21 cellular contexts compared by ENCODE assay signal in genomic region chr14:105894978-105895881, GRCh38.
DNase-seq lines count a peak whose midpoint lies in the region; ATAC-seq and TF ChIP-seq lines count a peak whose summit lies in the region.
"Had no signal": no experiment of that assay in that cellular context is flagged by ENCODE, and none has a peak within 500 bp of the region (broad histone marks: within the 10 kb centered on the region; RNA-seq: fewer than 3 reads in every experiment).

No MANE protein-coding gene starts in this region.

- H3K36me3 ChIP-seq in lower lobe of right lung = no peaks in the 10 kb centered on the region
- H3K36me3 ChIP-seq: SJSA1, thoracic aorta had no signal

- no peaks in the 10 kb centered on the region for H3K4me1 ChIP-seq in lower lobe of right lung
- H3K4me1 ChIP-seq: A549, foreskin keratinocyte, SJSA1 had no signal

- no peak for TF ChIP-seq CTCF in lower lobe of right lung (IDR thresholded peaks at IDR 0.05)

- no peak overlapping the region for H3K4me3 ChIP-seq in lower lobe of right lung
- H3K4me3 ChIP-seq: A549, SJSA1, thoracic aorta had no signal

- no peak overlapping the region for H3K27ac Mint-ChIP-seq in activated T-cell treated with anti-CD3 and anti-CD28 coated beads, Interleukin-2, amount 50 U/mL, for 24 hours
- H3K27ac Mint-ChIP-seq in stimulated activated naive B cell treated with anti-CD40 and anti-IgM and Interleukin-4, amounts not matched to agents 10 μg/mL and 1 μg/mL and 100 μg/mL, for 72 hours = no peak overlapping the region
- H3K27ac Mint-ChIP-seq: activated naive CD8-positive, alpha-beta T cell; CD4-positive, alpha-beta T cell had no signal

- DNase-seq in activated T-cell treated with anti-CD3 and anti-CD28 coated beads, Interleukin-2, amount 50 U/mL, for 24 hours = peak; percentile 13
- DNase-seq in activated T-cell treated with anti-CD3 and anti-CD28 coated beads, Interleukin-2, amount 50 U/mL, for 1 hour = no peak
- peak; percentile 8 for DNase-seq in activated CD8-positive, alpha-beta memory T cell treated with anti-CD3 and anti-CD28 coated beads, Interleukin-2, amount 50 U/mL, for 4 hours
- DNase-seq in lower lobe of right lung (peak; percentile 30), erythroblast (lab: John Stamatoyannopoulos, UW) (no peak)
- DNase-seq in stimulated activated naive B cell treated with anti-CD40 and anti-IgM and Interleukin-4, amounts not matched to agents 10 μg/mL and 1 μg/mL and 100 μg/mL, for 72 hours = no peak
- DNase-seq: activated CD4-positive, alpha-beta T cell treated with anti-CD3 and anti-CD28 coated beads for 1 hour; dermis blood vessel endothelial cell; DMS53; foreskin keratinocyte; NCI-H1417; NCI-H526 treated with DMSO at 0.1 percent for 48 hours; occipital lobe; stimulated activated CD4-positive, alpha-beta T cell treated with anti-CD3 and anti-CD28 coated beads, Interleukin-4, amount 100 ng/mL, for 4 hours had no signal

- ATAC-seq in lower lobe of right lung = no peak
- ATAC-seq in stimulated activated naive B cell treated with anti-CD40 and anti-IgM and Interleukin-4, amounts not matched to agents 10 μg/mL and 1 μg/mL and 100 μg/mL, for 72 hours (replicated peaks) = no peak
- ATAC-seq in HG02938 (IDR thresholded peaks at IDR 0.05; ENCODE audit: unreplicated experiment) = no peak
- no peak for ATAC-seq in GM21529 (IDR thresholded peaks at IDR 0.05; ENCODE audit: unreplicated experiment)
- ATAC-seq: A549, foreskin keratinocyte had no signal

- peaks cover 10% of the 10 kb centered on the region for H3K4me1 Mint-ChIP-seq in activated T-cell treated with anti-CD3 and anti-CD28 coated beads, Interleukin-2, amount 50 U/mL, for 24 hours (ENCODE audit: low read depth)
- peaks cover 0 to 4% of the 10 kb centered on the region in 2 donors for H3K4me1 Mint-ChIP-seq in stimulated activated naive B cell treated with anti-CD40 and anti-IgM and Interleukin-4, amounts not matched to agents 10 μg/mL and 1 μg/mL and 100 μg/mL, for 72 hours

- peaks cover 8% of the 10 kb centered on the region for H3K27me3 ChIP-seq in lower lobe of right lung (ENCODE audit: low read depth)
- H3K27me3 ChIP-seq: foreskin keratinocyte, SJSA1 had no signal

- intact Hi-C loops in lower lobe of right lung (cut with DNase I) = no loop called here

- no peaks in the 10 kb centered on the region for H3K9me3 Mint-ChIP-seq in activated T-cell treated with anti-CD3 and anti-CD28 coated beads, Interleukin-2, amount 50 U/mL, for 24 hours
- no peaks in the 10 kb centered on the region for H3K9me3 Mint-ChIP-seq in stimulated activated naive B cell treated with anti-CD40 and anti-IgM and Interleukin-4, amounts not matched to agents 10 μg/mL and 1 μg/mL and 100 μg/mL, for 72 hours
- H3K9me3 Mint-ChIP-seq: CD4-positive, alpha-beta T cell had no signal

- no peak overlapping the region for H3K27ac ChIP-seq in lower lobe of right lung
- H3K27ac ChIP-seq: A549, foreskin keratinocyte, SJSA1, thoracic aorta had no signal

- no peaks in the 10 kb centered on the region for H3K9me3 ChIP-seq in lower lobe of right lung
- H3K9me3 ChIP-seq: SJSA1, thoracic aorta had no signal

- no peak for TF ChIP-seq POLR2A in erythroblast (IDR thresholded peaks at IDR 0.05; ENCODE audit: low read length)

- no peak overlapping the region for H3K4me3 Mint-ChIP-seq in activated T-cell treated with anti-CD3 and anti-CD28 coated beads, Interleukin-2, amount 50 U/mL, for 24 hours
- peak overlapping the region; percentile 53 to 58 for H3K4me3 Mint-ChIP-seq in stimulated activated naive B cell treated with anti-CD40 and anti-IgM and Interleukin-4, amounts not matched to agents 10 μg/mL and 1 μg/mL and 100 μg/mL, for 72 hours
- H3K4me3 Mint-ChIP-seq: activated naive CD8-positive, alpha-beta T cell; CD4-positive, alpha-beta T cell had no signal

- no peaks in the 10 kb centered on the region for H3K36me3 Mint-ChIP-seq in activated T-cell treated with anti-CD3 and anti-CD28 coated beads, Interleukin-2, amount 50 U/mL, for 24 hours (ENCODE audit: low read depth)
- H3K36me3 Mint-ChIP-seq in stimulated activated naive B cell treated with anti-CD40 and anti-IgM and Interleukin-4, amounts not matched to agents 10 μg/mL and 1 μg/mL and 100 μg/mL, for 72 hours = no peaks in the 10 kb centered on the region
- H3K36me3 Mint-ChIP-seq: activated naive CD8-positive, alpha-beta T cell had no signal

- H3K27me3 Mint-ChIP-seq in activated T-cell treated with anti-CD3 and anti-CD28 coated beads, Interleukin-2, amount 50 U/mL, for 24 hours = peaks cover 45% of the 10 kb centered on the region
- H3K27me3 Mint-ChIP-seq in stimulated activated naive B cell treated with anti-CD40 and anti-IgM and Interleukin-4, amounts not matched to agents 10 μg/mL and 1 μg/mL and 100 μg/mL, for 72 hours = no peaks in the 10 kb centered on the region
- H3K27me3 Mint-ChIP-seq: activated naive CD8-positive, alpha-beta T cell had no signal

Comparison
In these comparisons a context has a peak if more than half of its experiments do, and no peak if none do; other contexts are left out.
1. DNase-seq: peak in activated T-cell treated with anti-CD3 and anti-CD28 coated beads, Interleukin-2, amount 50 U/mL, for 24 hours (single experiment), activated CD8-positive, alpha-beta memory T cell treated with anti-CD3 and anti-CD28 coated beads, Interleukin-2, amount 50 U/mL, for 4 hours (single experiment) and lower lobe of right lung (single experiment); none in activated T-cell treated with anti-CD3 and anti-CD28 coated beads, Interleukin-2, amount 50 U/mL, for 1 hour (single experiment), stimulated activated naive B cell treated with anti-CD40 and anti-IgM and Interleukin-4, amounts not matched to agents 10 μg/mL and 1 μg/mL and 100 μg/mL, for 72 hours (single experiment) and erythroblast (0 of 2).